2 cellular contexts compared by ENCODE assay signal in the genomic region with DNA sequence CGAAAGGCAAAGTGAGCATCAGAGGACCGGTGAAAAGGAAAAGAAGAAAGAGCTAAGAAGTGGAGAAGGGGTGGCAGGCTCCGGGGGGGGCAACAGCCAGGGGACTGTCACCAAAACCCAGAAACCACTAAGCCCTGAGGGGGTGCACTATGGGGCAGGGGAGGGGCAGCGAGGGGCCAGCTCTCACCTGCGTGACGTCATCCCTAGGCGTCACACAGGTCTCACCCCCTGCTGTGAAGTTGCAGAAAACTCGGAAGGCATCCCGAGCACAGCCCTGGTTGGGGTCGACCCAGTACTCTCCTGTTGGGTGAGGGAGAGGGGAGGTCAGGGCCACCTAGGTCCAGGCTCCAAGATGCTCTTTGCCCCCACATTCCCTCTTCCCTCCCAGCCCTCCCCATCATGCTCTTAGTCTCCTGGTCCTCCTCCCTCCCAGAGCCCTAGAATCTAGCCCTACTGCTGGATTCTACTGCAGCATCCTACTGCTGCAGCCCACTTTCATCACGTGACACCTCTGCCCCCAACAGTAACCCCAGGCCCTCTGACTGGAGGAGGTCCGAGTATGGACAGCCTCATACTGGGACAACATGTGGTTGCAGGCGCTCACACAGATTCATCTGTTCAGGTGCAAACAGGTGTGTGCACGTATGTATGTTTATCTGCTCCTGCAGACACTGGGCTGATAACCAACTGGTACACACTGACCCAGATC.
TF ChIP-seq lines count a peak whose summit lies in the region.

No MANE protein-coding gene starts in this region.

TF ChIP-seq in HEK293, 187 proteins besides CTCF, POLR2A, EP300 and RAD21:
- TF ChIP-seq, protein P1, sequence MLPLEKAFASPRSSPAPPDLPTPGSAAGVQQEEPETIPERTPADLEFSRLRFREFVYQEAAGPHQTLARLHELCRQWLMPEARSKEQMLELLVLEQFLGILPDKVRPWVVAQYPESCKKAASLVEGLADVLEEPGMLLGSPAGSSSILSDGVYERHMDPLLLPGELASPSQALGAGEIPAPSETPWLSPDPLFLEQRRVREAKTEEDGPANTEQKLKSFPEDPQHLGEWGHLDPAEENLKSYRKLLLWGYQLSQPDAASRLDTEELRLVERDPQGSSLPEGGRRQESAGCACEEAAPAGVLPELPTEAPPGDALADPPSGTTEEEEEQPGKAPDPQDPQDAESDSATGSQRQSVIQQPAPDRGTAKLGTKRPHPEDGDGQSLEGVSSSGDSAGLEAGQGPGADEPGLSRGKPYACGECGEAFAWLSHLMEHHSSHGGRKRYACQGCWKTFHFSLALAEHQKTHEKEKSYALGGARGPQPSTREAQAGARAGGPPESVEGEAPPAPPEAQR (tag by site-specific recombination; IDR thresholded peaks at IDR 0.05) = no peak
- no peak for TF ChIP-seq MEIS1 (CRISPR knock-in tag; IDR thresholded peaks at IDR 0.05; ENCODE audit: borderline replicate concordance)
- TF ChIP-seq ZNF132 (tag by site-specific recombination; IDR thresholded peaks at IDR 0.05; ENCODE audit: borderline replicate concordance) = no peak
- TF ChIP-seq ZNF837 (tag by site-specific recombination; IDR thresholded peaks at IDR 0.05) = no peak
- TF ChIP-seq GLIS2 (tag by site-specific recombination; IDR thresholded peaks at IDR 0.05) = peak; percentile 29; the same call in 1 of the 2 replicates
- 0 out of 2 replicates have a peak, but pooled peaks have one; percentile 25 for TF ChIP-seq SCRT2 (tag by site-specific recombination; IDR thresholded peaks at IDR 0.05)
- no peak for TF ChIP-seq ZNF391 (tag by site-specific recombination; IDR thresholded peaks at IDR 0.05; ENCODE audit: borderline replicate concordance, low read depth)
- TF ChIP-seq, protein P2, sequence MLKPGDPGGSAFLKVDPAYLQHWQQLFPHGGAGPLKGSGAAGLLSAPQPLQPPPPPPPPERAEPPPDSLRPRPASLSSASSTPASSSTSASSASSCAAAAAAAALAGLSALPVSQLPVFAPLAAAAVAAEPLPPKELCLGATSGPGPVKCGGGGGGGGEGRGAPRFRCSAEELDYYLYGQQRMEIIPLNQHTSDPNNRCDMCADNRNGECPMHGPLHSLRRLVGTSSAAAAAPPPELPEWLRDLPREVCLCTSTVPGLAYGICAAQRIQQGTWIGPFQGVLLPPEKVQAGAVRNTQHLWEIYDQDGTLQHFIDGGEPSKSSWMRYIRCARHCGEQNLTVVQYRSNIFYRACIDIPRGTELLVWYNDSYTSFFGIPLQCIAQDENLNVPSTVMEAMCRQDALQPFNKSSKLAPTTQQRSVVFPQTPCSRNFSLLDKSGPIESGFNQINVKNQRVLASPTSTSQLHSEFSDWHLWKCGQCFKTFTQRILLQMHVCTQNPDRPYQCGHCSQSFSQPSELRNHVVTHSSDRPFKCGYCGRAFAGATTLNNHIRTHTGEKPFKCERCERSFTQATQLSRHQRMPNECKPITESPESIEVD (tag by site-specific recombination; IDR thresholded peaks at IDR 0.05) = no peak

TF ChIP-seq in GM12878, 131 proteins besides CTCF, POLR2A, EP300 and RAD21:
- TF ChIP-seq POLR2AphosphoS5 (IDR thresholded peaks at IDR 0.05; ENCODE audit: low read length) = no peak
- TF ChIP-seq RAD51 (IDR thresholded peaks at IDR 0.05) = peak; percentile 32; the same call in 1 of the 2 replicates
- no peak for TF ChIP-seq CBFB (IDR thresholded peaks at IDR 0.05; ENCODE audit: low read depth)
- no peak for TF ChIP-seq KAT2A (conservative IDR thresholded peaks at IDR 0.05; ENCODE audit: control insufficient read depth, low read depth, low read length)
